8 cellular contexts compared by ENCODE assay signal in genomic region chr3:150408232-150409124, GRCh38. TPM values are rescaled to one million over a fixed set of nuclear protein-coding genes. Genes with fewer than 3 reads are reported as not detected.
A peak's percentile ranks its signal among the peaks of the same experiment; 100 is the strongest.
DNase-seq lines count a peak whose midpoint lies in the region; ATAC-seq and TF ChIP-seq lines count a peak whose summit lies in the region.

TSS of gene TSC22D2 (plus strand) at chr3:150408298. CDS start at chr3:150409351, 1,053 bp downstream.

- H3K9me3 ChIP-seq in Panc1 (ENCODE audit: control insufficient read depth, insufficient read depth, low read depth, low read length) = no peaks in the 10 kb centered on the region
- H3K9me3 ChIP-seq in esophagus squamous epithelium = no peaks in the 10 kb centered on the region

- POLR2A ChIA-PET in Panc1 (lab: Charles Lee) = interaction anchor here (0.5 to 1.5 kb wide), 16 partner anchors 9 to 445 kb away, joined by 3 to 8 read pairs (median 3); no protein-coding TSS in a partner anchor

- 0 to 1% methylated on average over 11 to 16 of the region's 100 CpGs for WGBS in esophagus squamous epithelium, 2 donors

- H3K4me3 ChIP-seq in Panc1 (ENCODE audit: low read depth in 2 of 2, low read length in 2 of 2) (peak within 1 kb of the TSS; percentile 87 to 93), esophagus squamous epithelium (peak within 1 kb of the TSS; percentile 68 to 97 (median 90))

- H3K4me1 ChIP-seq in Panc1 (ENCODE audit: control insufficient read depth, insufficient read depth, low read length) = peaks cover 9% of the 10 kb centered on the region
- H3K4me1 ChIP-seq in esophagus squamous epithelium = peaks cover 0 to 37% (median 0%) of the 10 kb centered on the region in 3 donors

- H3K27me3 ChIP-seq in Panc1 (ENCODE audit: control insufficient read depth, insufficient read depth, low read length) (no peaks in the 10 kb centered on the region), esophagus squamous epithelium (no peaks in the 10 kb centered on the region)

- TF ChIP-seq CTCF in Panc1 (IDR thresholded peaks at IDR 0.05) (peak; percentile 47), esophagus squamous epithelium (IDR thresholded peaks at IDR 0.05) (peak in 5 of 6 experiments; percentile 7 to 32 (median 27))

- CTCF ChIA-PET in Panc1 (lab: Charles Lee) = interaction anchor here (0.6 to 1.7 kb wide), 5 partner anchors 37 to 1790 kb away, joined by 3 to 9 read pairs (median 4); no protein-coding TSS in a partner anchor

- in situ Hi-C loops in Panc1 (cut with HindIII; ENCODE audit: low pct_unique_long_range_greater_than_20kb, low sequenced_read_pairs) = no loop called here

- H3K4me3 Mint-ChIP-seq in IgD-negative memory B cell (peak within 1 kb of the TSS; percentile 89 to 97 (median 96)), naive B cell (peak within 1 kb of the TSS; percentile 86 to 99 (median 96))
- peak within 1 kb of the TSS; percentile 75 to 91 for H3K4me3 Mint-ChIP-seq in activated T-cell treated with anti-CD3 and anti-CD28 coated beads, Interleukin-2, amount 50 U/mL, for 72 hours
- H3K4me3 Mint-ChIP-seq in stimulated activated memory B cell treated with anti-CD40 and anti-IgM and Interleukin-4, amounts not matched to agents 10 μg/mL and 1 μg/mL and 100 μg/mL, for 72 hours = peak within 1 kb of the TSS; percentile 83

- H3K27ac Mint-ChIP-seq in IgD-negative memory B cell (peak within 1 kb of the TSS; percentile 96 to 99 (median 99)), naive B cell (peak within 1 kb of the TSS; percentile 99)
- H3K27ac Mint-ChIP-seq in activated T-cell treated with anti-CD3 and anti-CD28 coated beads, Interleukin-2, amount 50 U/mL, for 72 hours = peak within 1 kb of the TSS; percentile 96
- H3K27ac Mint-ChIP-seq in stimulated activated memory B cell treated with anti-CD40 and anti-IgM and Interleukin-4, amounts not matched to agents 10 μg/mL and 1 μg/mL and 100 μg/mL, for 72 hours = peak within 1 kb of the TSS; percentile 95

- peak in 3 of 4 donors; percentile 95 to 99 (median 96) for TF ChIP-seq POLR2A in esophagus squamous epithelium (IDR thresholded peaks at IDR 0.05)

- H3K27me3 Mint-ChIP-seq in IgD-negative memory B cell (no peaks in the 10 kb centered on the region), naive B cell (no peaks in the 10 kb centered on the region)
- H3K27me3 Mint-ChIP-seq in activated T-cell treated with anti-CD3 and anti-CD28 coated beads, Interleukin-2, amount 50 U/mL, for 72 hours (ENCODE audit: low read depth) = no peaks in the 10 kb centered on the region
- no peaks in the 10 kb centered on the region for H3K27me3 Mint-ChIP-seq in stimulated activated memory B cell treated with anti-CD40 and anti-IgM and Interleukin-4, amounts not matched to agents 10 μg/mL and 1 μg/mL and 100 μg/mL, for 72 hours

- H3K27ac ChIP-seq in Panc1 (ENCODE audit: low read length) (peak within 1 kb of the TSS; percentile 100), esophagus squamous epithelium (peak within 1 kb of the TSS; percentile 99 to 100 (median 100))

- intact Hi-C loops in Panc1 (cut with micrococcal nuclease; ENCODE audit: unreplicated experiment) = no loop called here
- intact Hi-C loops in esophagus squamous epithelium (cut with DNase I) = loop anchor here (10.0 kb wide), 1 partner anchor 136 kb away; the partner anchor contains the start of genes EIF2A and SERP1

- DNase-seq in DMS79 treated with DMSO at 0.1 percent for 48 hours (lab: John Stamatoyannopoulos, UW) (peak; percentile 90), Panc1 (ENCODE audit: low read depth, low spot score) (no peak), esophagus squamous epithelium (lab: John Stamatoyannopoulos, UW) (peak; percentile 78), naive B cell (peak; percentile 98)
- peak; percentile 95 to 97 for DNase-seq in activated T-cell treated with anti-CD3 and anti-CD28 coated beads, Interleukin-2, amount 50 U/mL, for 72 hours

- BruUV-seq in Panc1 (replicated peaks; lab: Mats Ljungman, UMichigan) = no TSS peak

- H3K4me1 Mint-ChIP-seq in IgD-negative memory B cell = peaks cover 26 to 35% (median 30%) of the 10 kb centered on the region in 3 donors
- H3K4me1 Mint-ChIP-seq in activated T-cell treated with anti-CD3 and anti-CD28 coated beads, Interleukin-2, amount 50 U/mL, for 72 hours (ENCODE audit: low read depth) = peaks cover 44% of the 10 kb centered on the region
- peaks cover 29 to 38% (median 33%) of the 10 kb centered on the region in 3 donors for H3K4me1 Mint-ChIP-seq in naive B cell
- H3K4me1 Mint-ChIP-seq in stimulated activated memory B cell treated with anti-CD40 and anti-IgM and Interleukin-4, amounts not matched to agents 10 μg/mL and 1 μg/mL and 100 μg/mL, for 72 hours = peaks cover 25% of the 10 kb centered on the region

- H3K9me3 Mint-ChIP-seq in IgD-negative memory B cell = no peaks in the 10 kb centered on the region
- H3K9me3 Mint-ChIP-seq in activated T-cell treated with anti-CD3 and anti-CD28 coated beads, Interleukin-2, amount 50 U/mL, for 72 hours = no peaks in the 10 kb centered on the region
- no peaks in the 10 kb centered on the region for H3K9me3 Mint-ChIP-seq in naive B cell
- H3K9me3 Mint-ChIP-seq in stimulated activated memory B cell treated with anti-CD40 and anti-IgM and Interleukin-4, amounts not matched to agents 10 μg/mL and 1 μg/mL and 100 μg/mL, for 72 hours = no peaks in the 10 kb centered on the region

- H3K36me3 Mint-ChIP-seq in IgD-negative memory B cell (peaks cover 1% of the 10 kb centered on the region), naive B cell (peaks cover 0 to 8% of the 10 kb centered on the region in 2 donors)
- peaks cover 9 to 17% of the 10 kb centered on the region in 2 donors for H3K36me3 Mint-ChIP-seq in activated T-cell treated with anti-CD3 and anti-CD28 coated beads, Interleukin-2, amount 50 U/mL, for 72 hours (ENCODE audit: insufficient read depth in 2 of 2)
- peaks cover 32% of the 10 kb centered on the region for H3K36me3 Mint-ChIP-seq in stimulated activated memory B cell treated with anti-CD40 and anti-IgM and Interleukin-4, amounts not matched to agents 10 μg/mL and 1 μg/mL and 100 μg/mL, for 72 hours

- peaks cover 23% of the 10 kb centered on the region for H3K36me3 ChIP-seq in Panc1 (ENCODE audit: control insufficient read depth, insufficient read depth, low read length)
- H3K36me3 ChIP-seq in esophagus squamous epithelium = no peaks in the 10 kb centered on the region

- ATAC-seq in GM21576 (IDR thresholded peaks at IDR 0.05; ENCODE audit: unreplicated experiment) (peak; percentile 58), Panc1 (peak; percentile 86), naive B cell (ENCODE audit: low read depth in 2 of 2) (peak; percentile 68 to 69)
- peak; percentile 75 to 78 for ATAC-seq in activated T-cell treated with anti-CD3 and anti-CD28 coated beads, Interleukin-2, amount 50 U/mL, for 72 hours (replicated peaks in 1 of 2)
- peak; percentile 91 for ATAC-seq in stimulated activated memory B cell treated with anti-CD40 and anti-IgM and Interleukin-4, amounts not matched to agents 10 μg/mL and 1 μg/mL and 100 μg/mL, for 72 hours

RNA-seq across cellular contexts. Expression of gene TSC22D2, which starts in this region (rescaled TPM):
- polyA plus RNA-seq in IgD-negative memory B cell (13.8 TPM), naive B cell (ENCODE audit: low read depth in 6 of 6) (10 to 100 TPM; 11.0 to 16.4 (median 14.0) TPM)
- total RNA-seq in Panc1 (2021; ENCODE audit: unreplicated experiment) (43.1 TPM), esophagus squamous epithelium (10 to 100 TPM in 3 of 4 donors, 1 to 10 TPM in 1; 8.5 to 20.0 (median 15.2) TPM)
- polyA plus RNA-seq in Panc1 (2012; ENCODE audit: insufficient read length) = 16.4 TPM
- total RNA-seq in activated T-cell treated with anti-CD3 and anti-CD28 coated beads, Interleukin-2, amount 50 U/mL, for 72 hours = 10 to 100 TPM; 20.2 to 20.9 TPM
